ENCODE assay signal across 20 cellular contexts in genomic region chr10:126669188-126669587, GRCh38. TPM values are rescaled to one million over a fixed set of nuclear protein-coding genes. Genes with fewer than 3 reads are reported as not detected.
"Had no signal": no experiment of that assay in that cellular context is flagged by ENCODE, and none has a peak within 500 bp of the region (broad histone marks: within the 10 kb centered on the region; RNA-seq: fewer than 3 reads in every experiment).

No MANE protein-coding gene starts in this region.

- ATAC-seq: activated CD8-positive, alpha-beta T cell treated with anti-CD3 and anti-CD28 coated beads for 36 hours; activated T-helper 17 cell treated with anti-CD3 and anti-CD28 coated beads, Interleukin-2, amount 50 U/mL, for 72 hours; left ventricle myocardium superior; right cardiac atrium had no signal

- H3K36me3 ChIP-seq: colonic mucosa, suprapubic skin had no signal

- H3K4me3 ChIP-seq: colonic mucosa, suprapubic skin had no signal

- H3K9me3 ChIP-seq: colonic mucosa, suprapubic skin had no signal

- H3K27me3 ChIP-seq: colonic mucosa, suprapubic skin had no signal

- DNase-seq: activated CD4-positive, alpha-beta T cell treated with anti-CD3 and anti-CD28 coated beads, Interleukin-2, amount 10 ng/mL, durations not matched to agents 24 days and 14 days; activated CD8-positive, alpha-beta T cell treated with anti-CD3 and anti-CD28 coated beads for 36 hours; activated naive CD4-positive, alpha-beta T cell; activated naive CD8-positive, alpha-beta T cell treated with anti-CD3 and anti-CD28 coated beads for 36 hours; activated T-cell treated with anti-CD3 and anti-CD28 coated beads, Interleukin-2, amount 50 U/mL, for 1 hour; amniotic stem cell; central memory CD4-positive, alpha-beta T cell; colonic mucosa; erythroblast; left ventricle myocardium superior; naive B cell; right cardiac atrium; stimulated activated CD4-positive, alpha-beta T cell treated with anti-CD3 and anti-CD28 coated beads, Interleukin-2, amount 100 ng/mL, for 24 hours; stimulated activated naive CD4-positive, alpha-beta T cell treated with Interleukin-2 at 50 U/mL for 16 hours; T-helper 9 cell had no signal

- H3K4me1 ChIP-seq: colonic mucosa had no signal

- H3K27ac ChIP-seq: colonic mucosa had no signal

RNA-seq across cellular contexts. Expression of gene C10orf90, which starts 1.3 kb away (rescaled TPM):
- total RNA-seq: activated CD4-positive, alpha-beta T cell treated with anti-CD3 and anti-CD28 coated beads, Interleukin-2, amount 10 ng/mL, durations not matched to agents 24 days and 14 days; activated CD8-positive, alpha-beta T cell treated with anti-CD3 and anti-CD28 coated beads for 36 hours; activated naive CD8-positive, alpha-beta T cell treated with anti-CD3 and anti-CD28 coated beads for 36 hours; colonic mucosa; kidney epithelial cell; left ventricle myocardium superior; mononuclear cell; progenitor cell of endocrine pancreas had no signal
